ENCODE assay signal across 8 cellular contexts in genomic region chr1:156601122-156601830, GRCh38. TPM values are rescaled to one million over a fixed set of nuclear protein-coding genes. Genes with fewer than 3 reads are reported as not detected.
DNase-seq lines count a peak whose midpoint lies in the region; ATAC-seq and TF ChIP-seq lines count a peak whose summit lies in the region.

TSS of gene GPATCH4 (minus strand) at chr1:156601479.

- H3K4me1 Mint-ChIP-seq in CD14-positive monocyte, result peaks cover 26% of the 10 kb centered on the region

- peak; percentile 42 for ATAC-seq in GM21423 (IDR thresholded peaks at IDR 0.05; ENCODE audit: unreplicated experiment)
- peak; percentile 81 to 84 for ATAC-seq in activated naive CD4-positive, alpha-beta T cell treated with anti-CD3 and anti-CD28 coated beads, Interleukin-2, amount 50 U/mL, for 72 hours

- peaks cover 24 to 25% of the 10 kb centered on the region in 2 donors for H3K36me3 Mint-ChIP-seq in CD14-positive monocyte
- H3K36me3 Mint-ChIP-seq in activated naive CD4-positive, alpha-beta T cell treated with anti-CD3 and anti-CD28 coated beads, Interleukin-2, amount 50 U/mL, for 72 hours, result peaks cover 11 to 18% of the 10 kb centered on the region in 2 donors

- TF ChIP-seq POLR2A in NB4 (IDR thresholded peaks at IDR 0.05; ENCODE audit: extremely low read depth, insufficient read length), result peak; percentile 65
- peak in 1 of 2 donors; percentile 43 for TF ChIP-seq POLR2A in suprapubic skin (IDR thresholded peaks at IDR 0.05)

- intact Hi-C loops in CD14-positive monocyte (cut with micrococcal nuclease), result loop anchor here (10.0 kb wide), 2 partner anchors 146 to 216 kb away; no protein-coding TSS in a partner anchor

- WGBS in suprapubic skin, result under 1% methylated on average over 22 of the region's 35 CpGs

- H3K36me3 ChIP-seq in suprapubic skin, result peaks cover 26% of the 10 kb centered on the region

- peaks cover 24% of the 10 kb centered on the region for H3K4me1 ChIP-seq in suprapubic skin

- no peaks in the 10 kb centered on the region for H3K27me3 ChIP-seq in suprapubic skin

- TF ChIP-seq EP300 in suprapubic skin (IDR thresholded peaks at IDR 0.05), result no peak

- no peaks in the 10 kb centered on the region for H3K9me3 ChIP-seq in suprapubic skin

- TF ChIP-seq CTCF in CD14-positive monocyte (IDR thresholded peaks at IDR 0.05) (no peak), NB4 (IDR thresholded peaks at IDR 0.05; ENCODE audit: low read depth, low read length) (no peak), suprapubic skin (IDR thresholded peaks at IDR 0.05) (no peak)

- no peaks in the 10 kb centered on the region for H3K9me3 Mint-ChIP-seq in CD14-positive monocyte
- H3K9me3 Mint-ChIP-seq in activated naive CD4-positive, alpha-beta T cell treated with anti-CD3 and anti-CD28 coated beads, Interleukin-2, amount 50 U/mL, for 72 hours, result no peaks in the 10 kb centered on the region

- peaks cover 0 to 2% (median 2%) of the 10 kb centered on the region in 3 donors for H3K27me3 Mint-ChIP-seq in CD14-positive monocyte (ENCODE audit: low read depth in 3 of 3)

- DNase-seq in CD14-positive monocyte (ENCODE audit: low spot score) (peak; percentile 67), NB4 (ENCODE audit: low read depth) (peak; percentile 84), SKM-1 (lab: John Stamatoyannopoulos, UW; ENCODE audit: unreplicated experiment) (peak; percentile 69), glomerular endothelial cell (ENCODE audit: extremely low read depth, low read depth, low spot score) (peak; percentile 70), occipital lobe (lab: John Stamatoyannopoulos, UW) (peak; percentile 85), suprapubic skin (ENCODE audit: low spot score in 2 of 2) (peak; percentile 89 to 90)
- DNase-seq in activated naive CD4-positive, alpha-beta T cell treated with anti-CD3 and anti-CD28 coated beads, Interleukin-2, amount 50 U/mL, for 72 hours (ENCODE audit: low spot score in 2 of 2), result peak; percentile 73 to 83

- H3K4me3 Mint-ChIP-seq in CD14-positive monocyte, result peak within 1 kb of the TSS; percentile 98 to 100

- peak within 1 kb of the TSS; percentile 70 for H3K27ac ChIP-seq in suprapubic skin

- H3K27ac Mint-ChIP-seq in CD14-positive monocyte, result peak within 1 kb of the TSS; percentile 72 to 97 (median 91)
- peak within 1 kb of the TSS; percentile 92 to 100 for H3K27ac Mint-ChIP-seq in activated naive CD4-positive, alpha-beta T cell treated with anti-CD3 and anti-CD28 coated beads, Interleukin-2, amount 50 U/mL, for 72 hours

- H3K4me3 ChIP-seq in NB4 (ENCODE audit: low read depth, low read length) (peak within 1 kb of the TSS; percentile 97), suprapubic skin (peak within 1 kb of the TSS; percentile 67)

RNA-seq across cellular contexts. Expression of gene GPATCH4, which starts in this region (rescaled TPM):
- polyA plus RNA-seq in CD14-positive monocyte, result 1 to 10 TPM; 2.6 to 5.3 TPM
- total RNA-seq in activated naive CD4-positive, alpha-beta T cell treated with anti-CD3 and anti-CD28 coated beads, Interleukin-2, amount 50 U/mL, for 72 hours, result 10 to 100 TPM; 26.1 to 35.8 TPM
- total RNA-seq in glomerular endothelial cell (10.8 and 36.9 TPM in 2 replicates), occipital lobe (10.3 TPM), suprapubic skin (10 to 100 TPM; 15.9 to 25.1 (median 20.5) TPM)

Comparison
In these comparisons a context has a peak if more than half of its experiments do, and no peak if none do; other contexts are left out.
1. Peak in every context shown above with its lines: DNase-seq, ATAC-seq, H3K4me3 ChIP-seq and H3K27ac ChIP-seq.